ENCODE assay signal across 14 cellular contexts in genomic region chr13:75947448-75947847, GRCh38.
A peak's percentile ranks its signal among the peaks of the same experiment; 100 is the strongest.
DNase-seq lines count a peak whose midpoint lies in the region; ATAC-seq and TF ChIP-seq lines count a peak whose summit lies in the region.
"Had no signal": no experiment of that assay in that cellular context is flagged by ENCODE, and none has a peak within 500 bp of the region (broad histone marks: within the 10 kb centered on the region; RNA-seq: fewer than 3 reads in every experiment).

No MANE protein-coding gene starts in this region.

- H3K4me3 ChIP-seq in SJCRH30 (no peak overlapping the region), esophagus (ENCODE audit: low read depth in 1 of 2, low read length in 2 of 2) (no peak overlapping the region), body of pancreas (no peak overlapping the region)
- H3K4me3 ChIP-seq: GM23338 had no signal

- intact Hi-C loops in body of pancreas (cut with DNase I) = no loop called here

- H3K27me3 Mint-ChIP-seq in nephron (ENCODE audit: low read depth) = peaks cover 3% of the 10 kb centered on the region
- H3K27me3 Mint-ChIP-seq: B cell had no signal

- H3K36me3 ChIP-seq in SJCRH30 (no peaks in the 10 kb centered on the region), esophagus (ENCODE audit: control insufficient read depth in 2 of 2, insufficient read depth in 2 of 2, low read length in 1 of 2) (no peaks in the 10 kb centered on the region), body of pancreas (replicated peaks in 1 of 2; ENCODE audit: insufficient read depth in 1 of 2, low read depth in 2 of 2) (no peaks in the 10 kb centered on the region)

- 90 to 97% methylated on average over 2 of the region's 2 CpGs for WGBS in esophagus, 2 donors
- WGBS in body of pancreas, 2 donors = 76 to 77% methylated on average over 2 of the region's 2 CpGs

- TF ChIP-seq POLR2A in body of pancreas (IDR thresholded peaks at IDR 0.05) = no peak

- TF ChIP-seq CTCF in nephron (IDR thresholded peaks at IDR 0.05; ENCODE audit: unreplicated experiment in 3 of 3) = no peak
- TF ChIP-seq CTCF in body of pancreas (IDR thresholded peaks at IDR 0.05) = no peak

- H3K4me3 Mint-ChIP-seq in nephron = no peak overlapping the region
- H3K4me3 Mint-ChIP-seq: B cell; CD4-positive, alpha-beta memory T cell; GM23338 had no signal

- H3K4me1 ChIP-seq in SJCRH30 = 0 out of 2 replicates have a peak, but pooled peaks cover 6% of the 10 kb centered on the region
- H3K4me1 ChIP-seq in esophagus (ENCODE audit: control insufficient read depth in 2 of 2, insufficient read depth in 2 of 2, low read length in 1 of 2) = no peaks in the 10 kb centered on the region
- no peaks in the 10 kb centered on the region for H3K4me1 ChIP-seq in body of pancreas

- H3K27me3 ChIP-seq in SJCRH30 (no peaks in the 10 kb centered on the region), esophagus (ENCODE audit: control insufficient read depth in 1 of 2, insufficient read depth in 2 of 2, low read length in 2 of 2) (no peaks in the 10 kb centered on the region), body of pancreas (no peaks in the 10 kb centered on the region)

- H3K27ac ChIP-seq in SJCRH30 (peak overlapping the region; percentile 43), esophagus (ENCODE audit: low read depth in 2 of 2, low read length in 1 of 2) (peak overlapping the region; percentile 11 to 49), body of pancreas (no peak overlapping the region)
- H3K27ac ChIP-seq: C4-2B had no signal

- DNase-seq in DMS 273 (lab: John Stamatoyannopoulos, UW; ENCODE audit: unreplicated experiment) (peak; percentile 26), SJCRH30 (no peak), DMS153 treated with DMSO at 0.1 percent for 48 hours (lab: John Stamatoyannopoulos, UW; ENCODE audit: unreplicated experiment) (no peak), body of pancreas (no peak)
- DNase-seq: CD4-positive, alpha-beta memory T cell; DMS53; GF-D8; H7 had no signal

- ATAC-seq in HG02884 (IDR thresholded peaks at IDR 0.05; ENCODE audit: unreplicated experiment) = no peak
- ATAC-seq in body of pancreas = no peak
- ATAC-seq: GM23338 had no signal

- H3K9me3 Mint-ChIP-seq in nephron = peaks cover 3% of the 10 kb centered on the region
- H3K9me3 Mint-ChIP-seq: GM23338 had no signal

- peaks cover 10% of the 10 kb centered on the region for H3K4me1 Mint-ChIP-seq in nephron
- H3K4me1 Mint-ChIP-seq: B cell; CD4-positive, alpha-beta memory T cell; GM23338 had no signal

- H3K9me3 ChIP-seq in SJCRH30 (replicated peaks) = no peaks in the 10 kb centered on the region; the same call in 1 of the 2 replicates
- H3K9me3 ChIP-seq in esophagus (ENCODE audit: control insufficient read depth in 2 of 2, insufficient read depth in 1 of 2, low read depth in 1 of 2, low read length in 1 of 2) = no peaks in the 10 kb centered on the region
- no peaks in the 10 kb centered on the region for H3K9me3 ChIP-seq in body of pancreas

- peak overlapping the region in 2 of 3 experiments; percentile 28 to 42 for H3K27ac Mint-ChIP-seq in nephron
- H3K27ac Mint-ChIP-seq: B cell; CD4-positive, alpha-beta memory T cell; GM23338 had no signal

- H3K36me3 Mint-ChIP-seq in nephron (ENCODE audit: low read depth) = no peaks in the 10 kb centered on the region
- H3K36me3 Mint-ChIP-seq: CD4-positive, alpha-beta memory T cell had no signal

Comparison
In these comparisons a context has a peak if more than half of its experiments do, and no peak if none do; other contexts are left out.
1. H3K27ac ChIP-seq: peak in SJCRH30 (single experiment) and esophagus (2 of 2); none in body of pancreas (0 of 4).